12 cellular contexts compared by ENCODE assay signal in the genomic region with DNA sequence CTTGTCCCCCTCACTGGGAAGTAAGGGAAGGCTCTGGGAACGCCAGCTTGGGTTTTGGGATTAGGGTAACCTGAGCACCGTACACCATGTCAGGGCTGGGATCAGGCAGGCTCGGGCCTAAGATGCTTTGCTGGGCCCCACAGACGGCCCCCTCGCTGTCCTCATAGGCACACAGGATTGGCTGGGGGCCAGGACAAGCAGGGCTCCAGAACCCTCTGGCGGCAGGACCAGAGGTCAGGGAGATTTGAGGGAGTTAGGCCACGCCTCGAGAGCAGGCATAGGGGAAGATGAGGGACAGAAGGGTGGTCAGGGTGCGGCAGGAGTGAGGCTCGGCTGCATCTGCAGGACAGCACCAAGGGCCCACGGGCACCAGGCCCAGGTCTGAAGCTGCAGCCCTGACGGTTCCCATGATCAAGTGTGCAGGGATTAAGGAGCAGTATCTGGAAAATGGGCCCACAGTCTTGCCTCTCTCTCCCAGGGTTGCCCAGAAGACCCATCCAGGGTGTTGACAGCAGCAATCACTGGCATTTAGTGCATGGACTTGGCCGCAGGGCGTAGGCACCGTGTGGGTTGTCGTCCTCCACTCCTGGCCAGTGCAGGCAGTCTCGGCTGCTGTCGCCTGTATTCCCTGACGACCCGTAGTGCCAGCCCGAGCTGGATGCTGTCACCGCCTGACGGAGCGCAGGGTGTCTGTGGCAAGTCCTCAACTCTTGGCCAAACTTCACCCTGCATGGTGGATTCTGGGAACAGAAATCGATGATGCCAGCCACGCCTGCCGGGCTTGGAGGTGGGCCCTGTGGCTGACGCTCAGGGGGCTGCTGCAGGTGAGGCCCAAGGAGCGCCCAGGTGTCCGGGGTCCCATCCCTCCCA. TPM values are rescaled to one million over a fixed set of nuclear protein-coding genes. Genes with fewer than 3 reads are reported as not detected.
A peak's percentile ranks its signal among the peaks of the same experiment; 100 is the strongest.
DNase-seq lines count a peak whose midpoint lies in the region; ATAC-seq and TF ChIP-seq lines count a peak whose summit lies in the region.
"Had no signal": no experiment of that assay in that cellular context is flagged by ENCODE, and none has a peak within 500 bp of the region (broad histone marks: within the 10 kb centered on the region; RNA-seq: fewer than 3 reads in every experiment).

No MANE protein-coding gene starts in this region.

- H3K27me3 ChIP-seq in adrenal gland (no peaks in the 10 kb centered on the region), left lung (no peaks in the 10 kb centered on the region), esophagus muscularis mucosa (no peaks in the 10 kb centered on the region)

- CTCF ChIA-PET in activated CD4-positive, alpha-beta T cell treated with anti-CD3 and anti-CD28 coated beads for 36 hours (lab: Charles Lee) = interaction anchor here (0.6 to 1.0 kb wide), 2 partner anchors 43 to 140 kb away, joined by 3 to 4 read pairs; no protein-coding TSS in a partner anchor

- H3K27me3 Mint-ChIP-seq in activated CD4-positive, alpha-beta T cell treated with anti-CD3 and anti-CD28 coated beads for 36 hours = no peaks in the 10 kb centered on the region

- no peak overlapping the region for H3K27ac Mint-ChIP-seq in activated CD4-positive, alpha-beta T cell treated with anti-CD3 and anti-CD28 coated beads for 36 hours

- ATAC-seq in activated CD4-positive, alpha-beta T cell treated with anti-CD3 and anti-CD28 coated beads for 36 hours = no peak
- ATAC-seq in left lung = no peak
- ATAC-seq in stimulated activated naive CD8-positive, alpha-beta T cell treated with anti-CD3 and anti-CD28 coated beads, Interleukin-15, Interleukin-2, amounts not matched to agents 100 U/mL and 50 U/mL, for 24 hours = no peak
- no peak for ATAC-seq in HG03025 (IDR thresholded peaks at IDR 0.05; ENCODE audit: low FRiP score, unreplicated experiment)

- intact Hi-C loops in activated CD4-positive, alpha-beta T cell treated with anti-CD3 and anti-CD28 coated beads for 36 hours (cut with DNase I, micrococcal nuclease) = no loop called here
- intact Hi-C loops in adrenal gland (cut with DNase I) (no loop called here), left lung (cut with DNase I) (no loop called here), esophagus muscularis mucosa (cut with DNase I) (no loop called here)

- no peak overlapping the region for H3K4me3 ChIP-seq in adrenal gland
- H3K4me3 ChIP-seq in left lung = no peak overlapping the region
- no peak overlapping the region for H3K4me3 ChIP-seq in esophagus muscularis mucosa
- H3K4me3 ChIP-seq: SK-N-MC had no signal

- H3K36me3 ChIP-seq in adrenal gland (replicated peaks in 1 of 2) (no peaks in the 10 kb centered on the region), left lung (no peaks in the 10 kb centered on the region), esophagus muscularis mucosa (peaks cover 0 to 6% (median 3%) of the 10 kb centered on the region in 4 donors)

- H3K4me1 Mint-ChIP-seq in activated CD4-positive, alpha-beta T cell treated with anti-CD3 and anti-CD28 coated beads for 36 hours = peaks cover 10% of the 10 kb centered on the region

- H3K9me3 Mint-ChIP-seq in activated CD4-positive, alpha-beta T cell treated with anti-CD3 and anti-CD28 coated beads for 36 hours (ENCODE audit: low read depth) = no peaks in the 10 kb centered on the region

- no peak overlapping the region for H3K4me3 Mint-ChIP-seq in activated CD4-positive, alpha-beta T cell treated with anti-CD3 and anti-CD28 coated beads for 36 hours

- no peak for TF ChIP-seq EP300 in esophagus muscularis mucosa (IDR thresholded peaks at IDR 0.05)

- H3K9me3 ChIP-seq in adrenal gland (replicated peaks in 1 of 3) = no peaks in the 10 kb centered on the region
- H3K9me3 ChIP-seq in left lung = no peaks in the 10 kb centered on the region
- H3K9me3 ChIP-seq in esophagus muscularis mucosa = no peaks in the 10 kb centered on the region

- TF ChIP-seq CTCF in adrenal gland (IDR thresholded peaks at IDR 0.05) = no peak
- no peak for TF ChIP-seq CTCF in left lung (IDR thresholded peaks at IDR 0.05)
- no peak for TF ChIP-seq CTCF in esophagus muscularis mucosa (IDR thresholded peaks at IDR 0.05)

- POLR2A ChIA-PET in activated CD4-positive, alpha-beta T cell treated with anti-CD3 and anti-CD28 coated beads for 36 hours (lab: Charles Lee) = no interaction called here

- peak; percentile 0 for DNase-seq in activated CD4-positive, alpha-beta T cell treated with anti-CD3 and anti-CD28 coated beads for 48 hours
- DNase-seq in activated CD4-positive, alpha-beta T cell treated with anti-CD3 and anti-CD28 coated beads for 36 hours = no peak
- peak in 5 of 7 donors; percentile 5 to 43 (median 10) for DNase-seq in adrenal gland
- DNase-seq in left lung = peak; percentile 29 to 56
- peak; percentile 1 for DNase-seq in stimulated activated naive CD8-positive, alpha-beta T cell treated with anti-CD3 and anti-CD28 coated beads, Interleukin-15, Interleukin-2, amounts not matched to agents 100 U/mL and 50 U/mL, for 24 hours
- no peak for DNase-seq in esophagus muscularis mucosa (ENCODE audit: extremely low spot score)
- no peak for DNase-seq in NCI-H146 treated with DMSO at 0.1 percent for 48 hours (lab: John Stamatoyannopoulos, UW; ENCODE audit: unreplicated experiment)
- DNase-seq: NK-92 treated with Interleukin-12 subunit alpha and Interleukin-12 subunit beta, amount 100 ng/mL, for 24 hours; stimulated activated naive CD4-positive, alpha-beta T cell treated with Interleukin-2 at 50 U/mL for 16 hours had no signal

- 87 to 92% (median 90%) methylated on average over 20 to 30 of the region's 30 CpGs for WGBS in adrenal gland, 4 donors
- WGBS in esophagus muscularis mucosa = 94% methylated on average over 23 of the region's 30 CpGs

- no peaks in the 10 kb centered on the region for H3K4me1 ChIP-seq in adrenal gland (replicated peaks in 1 of 2)
- H3K4me1 ChIP-seq in left lung = peaks cover 16 to 18% of the 10 kb centered on the region in 2 donors
- H3K4me1 ChIP-seq in esophagus muscularis mucosa = peaks cover 0 to 4% (median 2%) of the 10 kb centered on the region in 4 donors

- H3K27ac ChIP-seq in adrenal gland (no peak overlapping the region), left lung (no peak overlapping the region), esophagus muscularis mucosa (replicated peaks in 1 of 4) (no peak overlapping the region)
- H3K27ac ChIP-seq: 22Rv1, SK-N-MC had no signal

- H3K36me3 Mint-ChIP-seq in activated CD4-positive, alpha-beta T cell treated with anti-CD3 and anti-CD28 coated beads for 36 hours (ENCODE audit: low read depth) = no peaks in the 10 kb centered on the region

- TF ChIP-seq POLR2A in adrenal gland (IDR thresholded peaks at IDR 0.05) = no peak
- TF ChIP-seq POLR2A in esophagus muscularis mucosa (IDR thresholded peaks at IDR 0.05; ENCODE audit: low read depth) = no peak

RNA-seq across cellular contexts. Expression of gene GNB1L, which starts 15.7 kb away (rescaled TPM):
- 10 to 100 TPM in 1 of 2 experiments, 1 to 10 TPM in 1; 7.6 to 12.4 TPM for total RNA-seq in activated CD4-positive, alpha-beta T cell treated with anti-CD3 and anti-CD28 coated beads for 36 hours
- 1 to 10 TPM in 7 of 8 donors, under 1 TPM in 1; 0.26 to 6.6 (median 3.7) TPM for total RNA-seq in adrenal gland
- polyA plus RNA-seq in adrenal gland = 1 to 10 TPM in 2 of 3 donors, not detected in 1; 4.3 to 6.2 TPM
- 1 to 10 TPM; 6.7 to 7.9 TPM for total RNA-seq in left lung
- total RNA-seq in esophagus muscularis mucosa = 1 to 10 TPM; 4.6 to 8.7 (median 6.8) TPM

RNA-seq across cellular contexts. Expression of gene RTL10, which starts 15.7 kb away (rescaled TPM):
- total RNA-seq in activated CD4-positive, alpha-beta T cell treated with anti-CD3 and anti-CD28 coated beads for 36 hours = 10 to 100 TPM; 14.9 to 15.6 TPM
- total RNA-seq in adrenal gland (10 to 100 TPM in 6 of 8 donors, 1 to 10 TPM in 2; 5.5 to 17.3 (median 11.7) TPM), left lung (10 to 100 TPM; 21.4 to 28.0 TPM), esophagus muscularis mucosa (10 to 100 TPM in 2 of 4 donors, 1 to 10 TPM in 2; 5.6 to 14.8 (median 11.1) TPM)
- polyA plus RNA-seq in adrenal gland = 10 to 100 TPM in 1 of 3 donors, 1 to 10 TPM in 2; 5.8 to 14.1 (median 7.9) TPM

Comparison
In these comparisons a context has a peak if more than half of its experiments do, and no peak if none do; other contexts are left out.
1. DNase-seq: peak in activated CD4-positive, alpha-beta T cell treated with anti-CD3 and anti-CD28 coated beads for 48 hours (single experiment), adrenal gland (5 of 7), left lung (2 of 2) and stimulated activated naive CD8-positive, alpha-beta T cell treated with anti-CD3 and anti-CD28 coated beads, Interleukin-15, Interleukin-2, amounts not matched to agents 100 U/mL and 50 U/mL, for 24 hours (single experiment); none in activated CD4-positive, alpha-beta T cell treated with anti-CD3 and anti-CD28 coated beads for 36 hours (single experiment), esophagus muscularis mucosa (single experiment) and NCI-H146 treated with DMSO at 0.1 percent for 48 hours (single experiment).